Comparison of ENCODE assay signal across 8 cellular contexts in the genomic region with DNA sequence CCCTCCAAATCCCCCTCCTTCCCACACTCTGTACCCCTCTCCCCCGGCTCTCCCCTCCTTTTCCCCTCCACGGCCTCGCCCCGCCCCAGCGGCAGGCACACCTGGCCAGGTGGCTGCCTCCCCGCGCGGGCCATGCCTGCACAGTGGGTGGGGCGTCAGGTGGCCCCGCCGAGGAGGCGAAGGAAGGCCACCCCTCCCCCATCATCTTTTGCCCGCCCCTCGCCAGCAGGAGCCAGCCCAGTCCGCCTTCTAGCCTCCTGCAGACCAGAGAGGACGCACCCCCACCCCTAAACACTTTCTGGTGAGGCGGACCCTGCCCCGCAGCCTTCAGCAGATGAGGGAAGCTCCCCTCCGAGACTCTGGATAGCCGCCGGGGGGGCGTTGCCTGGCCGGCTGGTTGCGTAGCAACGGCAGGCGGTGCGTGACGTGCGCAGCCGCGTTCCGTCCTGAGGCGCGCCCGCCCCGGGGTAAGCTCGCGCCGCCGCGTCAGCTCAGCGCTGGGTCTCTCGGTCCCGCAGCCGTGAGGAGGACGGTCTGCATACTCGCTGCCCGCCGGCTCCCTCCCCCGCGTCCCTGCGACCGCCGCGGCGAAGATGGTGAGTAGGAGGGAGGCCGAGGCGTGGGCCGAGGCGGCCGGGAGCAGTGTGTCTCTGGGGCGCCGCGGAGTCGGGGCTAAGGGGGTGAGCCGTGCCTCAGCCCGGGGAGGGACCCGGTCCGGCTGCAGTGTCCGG. TPM values are rescaled to one million over a fixed set of nuclear protein-coding genes. Genes with fewer than 3 reads are reported as not detected.
DNase-seq lines count a peak whose midpoint lies in the region; ATAC-seq and TF ChIP-seq lines count a peak whose summit lies in the region.

TSS of gene DSTN (plus strand) at position 460 of the 731 bp plus-strand sequence. CDS start at position 594, 134 bp downstream.

- POLR2A ChIA-PET in activated CD4-positive, alpha-beta memory T cell treated with anti-CD3 and anti-CD28 coated beads for 36 hours (lab: Charles Lee) = interaction anchor here (0.6 to 3.0 kb wide), 9 partner anchors 9 to 398 kb away, joined by 3 to 31 read pairs (median 12); partner anchors contain the start of genes MGME1, RRBP1 and SNX5

- H3K36me3 ChIP-seq in CD4-positive, CD25-positive, alpha-beta regulatory T cell (ENCODE audit: control insufficient read depth, insufficient read depth, low read length) = no peaks in the 10 kb centered on the region
- no peaks in the 10 kb centered on the region for H3K36me3 ChIP-seq in liver (ENCODE audit: control insufficient read depth in 4 of 4, insufficient read depth in 3 of 4, low read depth in 1 of 4, low read length in 3 of 4)

- under 1% methylated on average over 70 of the region's 70 CpGs for WGBS in liver

- intact Hi-C loops in activated CD4-positive, alpha-beta memory T cell treated with anti-CD3 and anti-CD28 coated beads for 36 hours (cut with micrococcal nuclease) = loop anchor here (1.0 to 2.0 kb wide), 6 partner anchors 9 to 399 kb away; partner anchors contain the start of genes MGME1, RRBP1 and SNX5

- H3K9me3 Mint-ChIP-seq in CD4-positive, CD25-positive, alpha-beta regulatory T cell = no peaks in the 10 kb centered on the region
- H3K9me3 Mint-ChIP-seq in activated CD4-positive, alpha-beta memory T cell treated with anti-CD3 and anti-CD28 coated beads for 36 hours = no peaks in the 10 kb centered on the region

- H3K9ac ChIP-seq in liver (ENCODE audit: low read depth in 1 of 2, low read length in 2 of 2) = peak within 1 kb of the TSS; percentile 62 to 69

- H3K27me3 Mint-ChIP-seq in CD4-positive, CD25-positive, alpha-beta regulatory T cell = peaks cover 42% of the 10 kb centered on the region
- H3K27me3 Mint-ChIP-seq in activated CD4-positive, alpha-beta memory T cell treated with anti-CD3 and anti-CD28 coated beads for 36 hours = no peaks in the 10 kb centered on the region

- CTCF ChIA-PET in activated CD4-positive, alpha-beta memory T cell treated with anti-CD3 and anti-CD28 coated beads for 36 hours (lab: Charles Lee) = interaction anchor here (0.6 to 3.1 kb wide), 15 partner anchors 9 to 426 kb away, joined by 3 to 20 read pairs (median 5); partner anchors contain the start of genes BFSP1 and RRBP1

- peak within 1 kb of the TSS; percentile 90 for H3K4me3 ChIP-seq in CD4-positive, CD25-positive, alpha-beta regulatory T cell (ENCODE audit: low read depth, low read length)
- H3K4me3 ChIP-seq in liver (ENCODE audit: low read depth in 1 of 3, low read length in 3 of 3) = peak within 1 kb of the TSS; percentile 77 to 94 (median 86)

- H3K27ac Mint-ChIP-seq in CD4-positive, CD25-positive, alpha-beta regulatory T cell = peak within 1 kb of the TSS in 2 of 3 donors; percentile 89 to 92
- peak within 1 kb of the TSS; percentile 79 for H3K27ac Mint-ChIP-seq in activated CD4-positive, alpha-beta memory T cell treated with anti-CD3 and anti-CD28 coated beads for 36 hours

- no peaks in the 10 kb centered on the region for H3K9me3 ChIP-seq in CD4-positive, CD25-positive, alpha-beta regulatory T cell (ENCODE audit: control insufficient read depth in 2 of 2, low read length in 2 of 2)
- H3K9me3 ChIP-seq in liver (ENCODE audit: control insufficient read depth in 4 of 4, low read length in 3 of 4) = no peaks in the 10 kb centered on the region

- H3K36me3 Mint-ChIP-seq in CD4-positive, CD25-positive, alpha-beta regulatory T cell = peaks cover 4% of the 10 kb centered on the region
- no peaks in the 10 kb centered on the region for H3K36me3 Mint-ChIP-seq in activated CD4-positive, alpha-beta memory T cell treated with anti-CD3 and anti-CD28 coated beads for 36 hours

- peaks cover 2% of the 10 kb centered on the region for H3K27me3 ChIP-seq in CD4-positive, CD25-positive, alpha-beta regulatory T cell (ENCODE audit: control insufficient read depth, insufficient read depth, low read length)
- H3K27me3 ChIP-seq in liver (ENCODE audit: control insufficient read depth in 4 of 4, insufficient read depth in 4 of 4, low read length in 3 of 4) = no peaks in the 10 kb centered on the region

- TF ChIP-seq RAD21 in liver (IDR thresholded peaks at IDR 0.05) = no peak

- H3K4me1 Mint-ChIP-seq in CD4-positive, CD25-positive, alpha-beta regulatory T cell = peaks cover 24 to 40% (median 29%) of the 10 kb centered on the region in 4 donors
- H3K4me1 Mint-ChIP-seq in activated CD4-positive, alpha-beta memory T cell treated with anti-CD3 and anti-CD28 coated beads for 36 hours (ENCODE audit: low read depth) = peaks cover 27% of the 10 kb centered on the region

- no peak for TF ChIP-seq CTCF in liver (IDR thresholded peaks at IDR 0.05; ENCODE audit: low read depth, low read length, missing input control)

- peak; percentile 91 to 92 for ATAC-seq in CD4-positive, CD25-positive, alpha-beta regulatory T cell (ENCODE audit: low read depth in 2 of 2)
- ATAC-seq in GM19395 (IDR thresholded peaks at IDR 0.05; ENCODE audit: unreplicated experiment) (peak; percentile 82), HG03558 (IDR thresholded peaks at IDR 0.05; ENCODE audit: extremely low read depth, unreplicated experiment) (peak; percentile 90)

- peak within 1 kb of the TSS; percentile 91 to 100 (median 94) for H3K4me3 Mint-ChIP-seq in CD4-positive, CD25-positive, alpha-beta regulatory T cell
- peak within 1 kb of the TSS; percentile 90 for H3K4me3 Mint-ChIP-seq in activated CD4-positive, alpha-beta memory T cell treated with anti-CD3 and anti-CD28 coated beads for 36 hours

- H3K27ac ChIP-seq in CD4-positive, CD25-positive, alpha-beta regulatory T cell (ENCODE audit: insufficient read depth, low read length, poor library complexity, severe bottlenecking) = peak within 1 kb of the TSS; percentile 68
- H3K27ac ChIP-seq in liver (ENCODE audit: low read depth in 1 of 2, low read length in 2 of 2) = peak within 1 kb of the TSS; percentile 91 to 96

- peak; percentile 80 to 90 (median 87) for DNase-seq in CD4-positive, CD25-positive, alpha-beta regulatory T cell
- DNase-seq in NCI-H774 (lab: John Stamatoyannopoulos, UW) (peak; percentile 93), dermis microvascular lymphatic vessel endothelial cell (ENCODE audit: low read depth in 2 of 2) (peak; percentile 77 to 95)
- DNase-seq in activated CD4-positive, alpha-beta memory T cell treated with anti-CD3 and anti-CD28 coated beads for 36 hours = peak; percentile 90
- peak; percentile 86 for DNase-seq in stimulated activated CD4-positive, alpha-beta T cell treated with anti-CD3 and anti-CD28 coated beads, Interleukin-4, amount 100 ng/mL, for 24 hours

- H3K4me1 ChIP-seq in CD4-positive, CD25-positive, alpha-beta regulatory T cell (ENCODE audit: control insufficient read depth, insufficient read depth, low read length, poor library complexity, severe bottlenecking) = peaks cover 20% of the 10 kb centered on the region
- H3K4me1 ChIP-seq in liver (ENCODE audit: control insufficient read depth in 4 of 4, insufficient read depth in 4 of 4, low read length in 3 of 4) = peaks cover 11 to 33% (median 27%) of the 10 kb centered on the region in 4 donors

TF ChIP-seq in liver, 16 proteins besides CTCF, POLR2A, EP300 and RAD21:
- TF ChIP-seq, protein P1, sequence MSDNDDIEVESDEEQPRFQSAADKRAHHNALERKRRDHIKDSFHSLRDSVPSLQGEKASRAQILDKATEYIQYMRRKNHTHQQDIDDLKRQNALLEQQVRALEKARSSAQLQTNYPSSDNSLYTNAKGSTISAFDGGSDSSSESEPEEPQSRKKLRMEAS (IDR thresholded peaks at IDR 0.05) = no peak
- TF ChIP-seq ATF3 (IDR thresholded peaks at IDR 0.05) (no peak), TAF1 (conservative IDR thresholded peaks at IDR 0.05) (no peak), FOXA1 (IDR thresholded peaks at IDR 0.05) (no peak), NR2F2 (IDR thresholded peaks at IDR 0.05) (no peak), SP1 (IDR thresholded peaks at IDR 0.05) (no peak), RXRA (IDR thresholded peaks at IDR 0.05) (no peak)

RNA-seq across cellular contexts. Expression of gene DSTN, which starts in this region (rescaled TPM):
- total RNA-seq in CD4-positive, CD25-positive, alpha-beta regulatory T cell = 50.6 TPM
- polyA plus RNA-seq in CD4-positive, CD25-positive, alpha-beta regulatory T cell = 100 to 1,000 TPM in 3 of 4 donors, 10 to 100 TPM in 1; 93.9 to 145 (median 116) TPM
- 10 to 100 TPM; 91.2 to 94.3 TPM for total RNA-seq in activated CD4-positive, alpha-beta memory T cell treated with anti-CD3 and anti-CD28 coated beads for 36 hours
- total RNA-seq in dermis microvascular lymphatic vessel endothelial cell (110 and 126 TPM in 2 replicates), liver (10 to 100 TPM; 39.9 to 82.7 TPM)
- 100 to 1,000 TPM; 133 to 137 TPM for polyA plus RNA-seq in liver

Comparison
In these comparisons a context has a peak if more than half of its experiments do, and no peak if none do; other contexts are left out.
1. Peak in every context shown above with its lines: DNase-seq, ATAC-seq, H3K4me3 ChIP-seq and H3K27ac ChIP-seq.